ENCODE assay signal across 24 cellular contexts in genomic region chr11:15201586-15201985, GRCh38.
"Had no signal": no experiment of that assay in that cellular context is flagged by ENCODE, and none has a peak within 500 bp of the region (broad histone marks: within the 10 kb centered on the region; RNA-seq: fewer than 3 reads in every experiment).

No MANE protein-coding gene starts in this region.

- H3K36me3 ChIP-seq: colonic mucosa, esophagus muscularis mucosa, esophagus squamous epithelium, gastrocnemius medialis, gastroesophageal sphincter, heart left ventricle, heart right ventricle had no signal

- ATAC-seq: effector memory CD8-positive, alpha-beta T cell; esophagus mucosa; foreskin keratinocyte; gastrocnemius medialis; gastroesophageal sphincter; heart left ventricle; heart right ventricle had no signal

- H3K27ac Mint-ChIP-seq: dendritic cell treated with granulocyte-macrophage colony-stimulating factor and Interleukin-4, amounts not matched to agents 40 ng/mL and 50 ng/mL, for 4 days had no signal

- H3K27me3 ChIP-seq: colonic mucosa, esophagus muscularis mucosa, esophagus squamous epithelium, gastrocnemius medialis, gastroesophageal sphincter, heart left ventricle had no signal

- H3K4me3 ChIP-seq: colonic mucosa, coronary artery, dorsolateral prefrontal cortex, esophagus muscularis mucosa, esophagus squamous epithelium, gastrocnemius medialis, gastroesophageal sphincter, heart left ventricle, heart right ventricle had no signal

- H3K4me3 Mint-ChIP-seq: dendritic cell treated with granulocyte-macrophage colony-stimulating factor and Interleukin-4, amounts not matched to agents 40 ng/mL and 50 ng/mL, for 4 days; effector memory CD8-positive, alpha-beta T cell had no signal

- H3K9me3 ChIP-seq: colonic mucosa, esophagus muscularis mucosa, esophagus squamous epithelium, gastrocnemius medialis, gastroesophageal sphincter, heart left ventricle, heart right ventricle had no signal

- H3K27ac ChIP-seq: colonic mucosa, coronary artery, dorsolateral prefrontal cortex, epithelial cell of prostate, esophagus muscularis mucosa, esophagus squamous epithelium, foreskin keratinocyte, gastrocnemius medialis, gastroesophageal sphincter, heart left ventricle, heart right ventricle had no signal

- H3K9me3 Mint-ChIP-seq: dendritic cell treated with granulocyte-macrophage colony-stimulating factor and Interleukin-4, amounts not matched to agents 40 ng/mL and 50 ng/mL, for 4 days; effector memory CD8-positive, alpha-beta T cell had no signal

- H3K4me1 ChIP-seq: colonic mucosa, esophagus squamous epithelium, foreskin keratinocyte had no signal

- DNase-seq: colonic mucosa; cortex of kidney; dermis blood vessel endothelial cell; dorsolateral prefrontal cortex; effector CD4-positive, alpha-beta T cell; effector CD8-positive, alpha-beta T cell; effector memory CD4-positive, alpha-beta T cell; effector memory CD8-positive, alpha-beta T cell; erythroblast; esophagus squamous epithelium; foreskin fibroblast; foreskin keratinocyte; foreskin melanocyte; gastrocnemius medialis; glutamatergic neuron; head of caudate nucleus; heart left ventricle; heart right ventricle had no signal
